ENCODE assay signal across 22 cellular contexts in genomic region chr6:106390088-106390487, GRCh38. TPM values are rescaled to one million over a fixed set of nuclear protein-coding genes. Genes with fewer than 3 reads are reported as not detected.
DNase-seq lines count a peak whose midpoint lies in the region; ATAC-seq and TF ChIP-seq lines count a peak whose summit lies in the region.
"Had no signal": no experiment of that assay in that cellular context is flagged by ENCODE, and none has a peak within 500 bp of the region (broad histone marks: within the 10 kb centered on the region; RNA-seq: fewer than 3 reads in every experiment).

No MANE protein-coding gene starts in this region.

- DNase-seq in COLO829 (ENCODE audit: low spot score) (peak; percentile 84), PC-3 (peak; percentile 60), mammary epithelial cell (peak; percentile 47), renal cortical epithelial cell (ENCODE audit: low read depth) (peak; percentile 60), H4 (ENCODE audit: low spot score) (no peak)
- no peak for DNase-seq in CD8-positive, alpha-beta memory T cell
- DNase-seq: ACHN, C1 segment of cervical spinal cord, DMS79 treated with DMSO at 0.1 percent for 48 hours, H7, Kasumi-1, MM.1S, NCI-H1092, NCI-H1436 treated with DMSO at 0.1 percent for 48 hours, NCI-H2029 treated with DMSO at 0.1 percent for 48 hours, NCI-H2171 treated with DMSO at 0.1 percent for 48 hours, NCI-H446, NCI-H69, OCI-M1 had no signal

- peaks cover 1 to 23% of the 10 kb centered on the region in 2 donors for H3K27me3 Mint-ChIP-seq in CD8-positive, alpha-beta memory T cell
- H3K27me3 Mint-ChIP-seq: IgD-negative memory B cell had no signal

- TF ChIP-seq CTCF in PC-3 (conservative IDR thresholded peaks at IDR 0.05; ENCODE audit: low read depth, low read length): no peak
- TF ChIP-seq CTCF in mammary epithelial cell (conservative IDR thresholded peaks at IDR 0.05 in 1 of 2, IDR thresholded peaks at IDR 0.05 in 1 of 2; ENCODE audit: extremely low read depth in 1 of 2, insufficient read depth in 1 of 2, low read depth in 1 of 2, low read length in 2 of 2): no peak

- H3K9me3 Mint-ChIP-seq in CD8-positive, alpha-beta memory T cell: no peaks in the 10 kb centered on the region
- H3K9me3 Mint-ChIP-seq: IgD-negative memory B cell had no signal

- H3K36me3 ChIP-seq in PC-3 (ENCODE audit: low read depth, low read length) (no peaks in the 10 kb centered on the region), mammary epithelial cell (ENCODE audit: insufficient read depth, low read length) (no peaks in the 10 kb centered on the region)
- H3K36me3 ChIP-seq in CD8-positive, alpha-beta memory T cell (ENCODE audit: insufficient read depth, low read length): no peaks in the 10 kb centered on the region

- H3K9ac ChIP-seq in PC-3 (ENCODE audit: low read length) (no peak overlapping the region), mammary epithelial cell (ENCODE audit: insufficient read depth, low read length) (no peak overlapping the region)

- H3K9me2 ChIP-seq in PC-3 (replicated peaks; ENCODE audit: low read length): no peaks in the 10 kb centered on the region

- POLR2A ChIA-PET in PC-3 (lab: Charles Lee; ENCODE audit: unreplicated experiment): interaction anchor here (0.5 to 0.7 kb wide), 3 partner anchors 29 to 219 kb away, joined by 3 to 5 read pairs (median 4); partner anchors contain the start of gene ATG5
- POLR2A ChIA-PET in CD8-positive, alpha-beta memory T cell (lab: Charles Lee): no interaction called here

- 6% methylated on average over 1 of the region's 1 CpG for WGBS in mammary epithelial cell (ENCODE audit: low coverage, missing lambda C conversion rate)

- no peak overlapping the region for H2AFZ ChIP-seq in PC-3 (ENCODE audit: low read length)
- no peak overlapping the region for H2AFZ ChIP-seq in mammary epithelial cell (ENCODE audit: low read depth, low read length)

- H3F3A ChIP-seq in PC-3 (ENCODE audit: low read length, unreplicated experiment): no peaks in the 10 kb centered on the region

- no TSS peak for BruUV-seq in PC-3 (replicated peaks; lab: Mats Ljungman, UMichigan)
- BruUV-seq in mammary epithelial cell (replicated peaks; lab: Mats Ljungman, UMichigan): no TSS peak

- dilution Hi-C loops in mammary epithelial cell (cut with HindIII; ENCODE audit: low sequenced_read_pairs): no loop called here

- no peaks in the 10 kb centered on the region for H3K79me2 ChIP-seq in PC-3 (ENCODE audit: low read length)
- peaks cover 75% of the 10 kb centered on the region for H3K79me2 ChIP-seq in mammary epithelial cell (ENCODE audit: insufficient read depth, low read length)

- peaks cover 12% of the 10 kb centered on the region for H3K4me1 ChIP-seq in PC-3 (ENCODE audit: insufficient read depth, low read length)
- peaks cover 30% of the 10 kb centered on the region for H3K4me1 ChIP-seq in mammary epithelial cell (ENCODE audit: insufficient read depth, low read length)
- H3K4me1 ChIP-seq in CD8-positive, alpha-beta memory T cell (ENCODE audit: insufficient read depth, low read length): no peaks in the 10 kb centered on the region

- H3K4me3 ChIP-seq in PC-3 (ENCODE audit: low read length): no peak overlapping the region
- H3K4me3 ChIP-seq in mammary epithelial cell (replicated peaks in 1 of 3; ENCODE audit: insufficient read depth in 1 of 3, low read depth in 2 of 3, low read length in 3 of 3): peak overlapping the region in 2 of 3 experiments; percentile 14 to 25
- no peak overlapping the region for H3K4me3 ChIP-seq in CD8-positive, alpha-beta memory T cell (ENCODE audit: low read length)

- H3K4me3 Mint-ChIP-seq in CD8-positive, alpha-beta memory T cell: no peak overlapping the region
- H3K4me3 Mint-ChIP-seq: IgD-negative memory B cell had no signal

- H4K20me1 ChIP-seq in PC-3 (ENCODE audit: low read length) (no peaks in the 10 kb centered on the region), mammary epithelial cell (ENCODE audit: insufficient read depth, low read length) (no peaks in the 10 kb centered on the region)

- no peaks in the 10 kb centered on the region for H3K36me3 Mint-ChIP-seq in CD8-positive, alpha-beta memory T cell
- H3K36me3 Mint-ChIP-seq: IgD-negative memory B cell had no signal

- H3K27me3 ChIP-seq in PC-3 (ENCODE audit: low read length): no peaks in the 10 kb centered on the region
- H3K27me3 ChIP-seq in mammary epithelial cell (ENCODE audit: insufficient read depth, low read length): no peaks in the 10 kb centered on the region
- H3K27me3 ChIP-seq in CD8-positive, alpha-beta memory T cell (ENCODE audit: insufficient read depth, low read length, poor library complexity, severe bottlenecking): no peaks in the 10 kb centered on the region

- intact Hi-C loops in PC-3 (cut with micrococcal nuclease): no loop called here
- intact Hi-C loops in mammary epithelial cell (cut with micrococcal nuclease): no loop called here

- ATAC-seq in PC-3: peak; percentile 76
- no peak for ATAC-seq in HG02973 (IDR thresholded peaks at IDR 0.05; ENCODE audit: unreplicated experiment)

- peak overlapping the region in 1 of 8 donors; percentile 7 for H3K27ac Mint-ChIP-seq in CD8-positive, alpha-beta memory T cell
- H3K27ac Mint-ChIP-seq: IgD-negative memory B cell had no signal

- in situ Hi-C loops in mammary epithelial cell (cut with MboI; ENCODE audit: low sequenced_read_pairs in 2 of 2): no loop called here

- CTCF ChIA-PET in PC-3 (lab: Charles Lee): no interaction called here
- CTCF ChIA-PET in mammary epithelial cell (lab: Charles Lee; ENCODE audit: low non-redundant PET): no interaction called here
- CTCF ChIA-PET in CD8-positive, alpha-beta memory T cell (lab: Charles Lee): no interaction called here

- H3K4me2 ChIP-seq in PC-3 (ENCODE audit: low read length) (peak overlapping the region; percentile 20; the same call in 1 of the 2 replicates), mammary epithelial cell (ENCODE audit: insufficient read depth, low read depth, low read length) (peak overlapping the region; percentile 72)

- H3K4me1 Mint-ChIP-seq in CD8-positive, alpha-beta memory T cell: no peaks in the 10 kb centered on the region
- H3K4me1 Mint-ChIP-seq: IgD-negative memory B cell had no signal

- H3K9me3 ChIP-seq in PC-3 (ENCODE audit: low read length) (no peaks in the 10 kb centered on the region), mammary epithelial cell (replicated peaks; ENCODE audit: insufficient read depth, low read length) (no peaks in the 10 kb centered on the region)
- H3K9me3 ChIP-seq in CD8-positive, alpha-beta memory T cell (ENCODE audit: low read length): no peaks in the 10 kb centered on the region

- H3K27ac ChIP-seq in PC-3 (ENCODE audit: low read length): peak overlapping the region; percentile 10
- H3K27ac ChIP-seq in mammary epithelial cell (ENCODE audit: insufficient read depth, low read depth, low read length): peak overlapping the region; percentile 88
- H3K27ac ChIP-seq in CD8-positive, alpha-beta memory T cell (ENCODE audit: low read depth, low read length): no peak overlapping the region
- H3K27ac ChIP-seq: RWPE1 had no signal

RNA-seq across cellular contexts. Expression of gene CRYBG1, which starts 29.6 kb away (rescaled TPM):
- total RNA-seq in PC-3 (2014; rRNA removed): 19.9 and 22.2 TPM in 2 replicates
- 10 to 100 TPM; 78.5 to 92.9 TPM for total RNA-seq in mammary epithelial cell
- polyA plus RNA-seq in mammary epithelial cell: 28.3 TPM
- 102 TPM for polyA minus RNA-seq in mammary epithelial cell
- total RNA-seq in renal cortical epithelial cell: 13.9 and 16.3 TPM in 2 replicates
- total RNA-seq in CD8-positive, alpha-beta memory T cell: 10 to 100 TPM; 32.3 TPM
- 19.4 TPM for polyA plus RNA-seq in CD8-positive, alpha-beta memory T cell
- 10.2 and 10.4 TPM in 2 replicates for total RNA-seq in H4 (2014; rRNA removed; shearing (Covaris generic))

Comparison
In these comparisons a context has a peak if more than half of its experiments do, and no peak if none do; other contexts are left out.
1. DNase-seq: peak in COLO829 (single experiment), PC-3 (single experiment), mammary epithelial cell (single experiment) and renal cortical epithelial cell (single experiment); none in CD8-positive, alpha-beta memory T cell (0 of 5) and H4 (single experiment).
2. H3K4me3 ChIP-seq: peak in mammary epithelial cell (2 of 3); none in PC-3 (single experiment) and CD8-positive, alpha-beta memory T cell (single experiment).